14 cellular contexts compared by ENCODE assay signal in genomic region chr20:60101894-60102281, GRCh38.
"Had no signal": no experiment of that assay in that cellular context is flagged by ENCODE, and none has a peak within 500 bp of the region (broad histone marks: within the 10 kb centered on the region; RNA-seq: fewer than 3 reads in every experiment).

No MANE protein-coding gene starts in this region.

- H3K4me1 Mint-ChIP-seq: memory B cell had no signal

- H3K4me3 Mint-ChIP-seq: activated CD4-positive, alpha-beta memory T cell treated with anti-CD3 and anti-CD28 coated beads for 36 hours; activated T-helper 1 cell treated with anti-CD3 and anti-CD28 coated beads, Interleukin-12 subunit alpha, Interleukin-12 subunit beta, Interleukin-2, Interleukin-4 antibody, amounts not matched to agents 30 ng/mL and 10 ng/mL and 1 ng/mL, durations not matched to agents 14 hours and 24 hours and 36 hours; memory B cell had no signal

- H3K36me3 Mint-ChIP-seq: activated CD4-positive, alpha-beta memory T cell treated with anti-CD3 and anti-CD28 coated beads for 36 hours; activated naive CD4-positive, alpha-beta T cell treated with anti-CD3 and anti-CD28 coated beads, Interleukin-2, amount 10 ng/mL, durations not matched to agents 7 days and 5 days; memory B cell had no signal

- H3K4me3 ChIP-seq: colonic mucosa, pancreas had no signal

- H3K4me1 ChIP-seq: colonic mucosa, pancreas had no signal

- H3K27ac Mint-ChIP-seq: activated CD4-positive, alpha-beta memory T cell treated with anti-CD3 and anti-CD28 coated beads for 36 hours; activated T-helper 1 cell treated with anti-CD3 and anti-CD28 coated beads, Interleukin-12 subunit alpha, Interleukin-12 subunit beta, Interleukin-2, Interleukin-4 antibody, amounts not matched to agents 30 ng/mL and 10 ng/mL and 1 ng/mL, durations not matched to agents 14 hours and 24 hours and 36 hours; memory B cell had no signal

- ATAC-seq: left colon, pancreas had no signal

- H3K9me3 ChIP-seq: colonic mucosa, pancreas had no signal

- H3K36me3 ChIP-seq: colonic mucosa, pancreas had no signal

- H3K9me3 Mint-ChIP-seq: activated naive CD4-positive, alpha-beta T cell treated with anti-CD3 and anti-CD28 coated beads, Interleukin-2, amount 10 ng/mL, durations not matched to agents 7 days and 5 days; activated T-helper 1 cell treated with anti-CD3 and anti-CD28 coated beads, Interleukin-12 subunit alpha, Interleukin-12 subunit beta, Interleukin-2, Interleukin-4 antibody, amounts not matched to agents 30 ng/mL and 10 ng/mL and 1 ng/mL, durations not matched to agents 14 hours and 24 hours and 36 hours; natural killer cell treated with Interleukin-12 subunit alpha and Interleukin-12 subunit beta and Interleukin-15 and Interleukin-18, amount 100 ng/mL, for 72 hours had no signal

- H3K27me3 Mint-ChIP-seq: activated CD4-positive, alpha-beta memory T cell treated with anti-CD3 and anti-CD28 coated beads for 36 hours; natural killer cell treated with Interleukin-12 subunit alpha and Interleukin-12 subunit beta and Interleukin-15 and Interleukin-18, amount 100 ng/mL, for 72 hours had no signal

- H3K27me3 ChIP-seq: colonic mucosa, pancreas had no signal

- H3K27ac ChIP-seq: colonic mucosa, pancreas had no signal

- DNase-seq: activated CD4-positive, alpha-beta memory T cell treated with anti-CD3 and anti-CD28 coated beads for 36 hours; activated naive CD4-positive, alpha-beta T cell treated with anti-CD3 and anti-CD28 coated beads, Interleukin-2, amount 10 ng/mL, durations not matched to agents 7 days and 5 days; caudate nucleus; colonic mucosa; foreskin melanocyte; head of caudate nucleus; left colon; pancreas; retina; stimulated activated CD4-positive, alpha-beta T cell treated with anti-CD3 and anti-CD28 coated beads, Interleukin-4, amount 100 ng/mL, for 4 hours; SW 1271 had no signal
